15 cellular contexts compared by ENCODE assay signal in genomic region chr2:143030127-143030526, GRCh38.
DNase-seq lines count a peak whose midpoint lies in the region; ATAC-seq and TF ChIP-seq lines count a peak whose summit lies in the region.
"Had no signal": no experiment of that assay in that cellular context is flagged by ENCODE, and none has a peak within 500 bp of the region (broad histone marks: within the 10 kb centered on the region; RNA-seq: fewer than 3 reads in every experiment).

No MANE protein-coding gene starts in this region.

- no peak overlapping the region for H3K27ac ChIP-seq in left lung
- H3K27ac ChIP-seq in dorsolateral prefrontal cortex: no peak overlapping the region

- H3K4me1 ChIP-seq in left lung: peaks cover 0 to 9% of the 10 kb centered on the region in 2 donors

- H3K27me3 Mint-ChIP-seq in activated naive CD4-positive, alpha-beta T cell treated with anti-CD3 and anti-CD28 coated beads, Interleukin-2, amount 10 ng/mL, durations not matched to agents 7 days and 5 days: peaks cover 12% of the 10 kb centered on the region

- no peak overlapping the region for H3K4me3 ChIP-seq in GM12865 (ENCODE audit: low read depth, low read length)
- H3K4me3 ChIP-seq in left lung: no peak overlapping the region
- no peak overlapping the region for H3K4me3 ChIP-seq in dorsolateral prefrontal cortex

- no peak for TF ChIP-seq CTCF in GM12865 (IDR thresholded peaks at IDR 0.05; ENCODE audit: insufficient read depth, low read depth, low read length, missing control alignments)
- no peak for TF ChIP-seq CTCF in left lung (IDR thresholded peaks at IDR 0.05)
- TF ChIP-seq CTCF in dorsolateral prefrontal cortex (IDR thresholded peaks at IDR 0.05 in 54 of 56, conservative IDR thresholded peaks at IDR 0.05 in 2 of 56; ENCODE audit: low read depth in 1 of 56, partially characterized antibody in 56 of 56): no peak

- CTCF ChIA-PET in activated naive CD4-positive, alpha-beta T cell treated with anti-CD3 and anti-CD28 coated beads, Interleukin-2, amount 10 ng/mL, durations not matched to agents 7 days and 5 days (lab: Charles Lee): no interaction called here

- peaks cover 0 to 3% of the 10 kb centered on the region in 2 donors for H3K36me3 ChIP-seq in left lung

- peaks cover 9% of the 10 kb centered on the region for H3K4me1 Mint-ChIP-seq in activated naive CD4-positive, alpha-beta T cell treated with anti-CD3 and anti-CD28 coated beads, Interleukin-2, amount 10 ng/mL, durations not matched to agents 7 days and 5 days
- H3K4me1 Mint-ChIP-seq: brain had no signal

- H3K4me3 Mint-ChIP-seq in activated naive CD4-positive, alpha-beta T cell treated with anti-CD3 and anti-CD28 coated beads, Interleukin-2, amount 10 ng/mL, durations not matched to agents 7 days and 5 days: no peak overlapping the region
- H3K4me3 Mint-ChIP-seq: brain had no signal

- DNase-seq in GM12865 (ENCODE audit: low read depth) (peak; percentile 10), NOMO-1 treated with dmso at 0.1 percent for 144 hours (lab: John Stamatoyannopoulos, UW; ENCODE audit: unreplicated experiment) (peak; percentile 57), left lung (no peak), dorsolateral prefrontal cortex (no peak), HuH-7.5 (ENCODE audit: low spot score) (no peak)
- DNase-seq in activated naive CD4-positive, alpha-beta T cell treated with anti-CD3 and anti-CD28 coated beads, Interleukin-2, amount 10 ng/mL, durations not matched to agents 7 days and 5 days: no peak
- DNase-seq: activated CD4-positive, CD25-positive, alpha-beta regulatory T cell treated with anti-CD3 and anti-CD28 coated beads, Interleukin-2, amount 50 U/mL, for 72 hours; NCI-H526 treated with DMSO at 0.1 percent for 48 hours; posterior cingulate gyrus; stimulated activated CD4-positive, alpha-beta T cell treated with anti-CD3 and anti-CD28 coated beads, Interleukin-1b, Interleukin-23, amount 100 ng/mL, for 48 hours; stimulated activated naive CD4-positive, alpha-beta T cell had no signal

- H3K27ac Mint-ChIP-seq in activated naive CD4-positive, alpha-beta T cell treated with anti-CD3 and anti-CD28 coated beads, Interleukin-2, amount 10 ng/mL, durations not matched to agents 7 days and 5 days: no peak overlapping the region
- H3K27ac Mint-ChIP-seq: activated T-helper 2 cell treated with anti-CD3 and anti-CD28 coated beads, Interferon-gamma antibody, Interleukin-2, Interleukin-4, amounts not matched to agents 10 μg/mL and 5 μg/mL and 100 μg/mL, durations not matched to agents 14 hours and 24 hours and 36 hours; brain had no signal

- H3K9me3 ChIP-seq in left lung: no peaks in the 10 kb centered on the region

- ATAC-seq in HG02642 (IDR thresholded peaks at IDR 0.05; ENCODE audit: poor library complexity, unreplicated experiment) (peak; percentile 37), left lung (peak; percentile 30), HG03025 (IDR thresholded peaks at IDR 0.05; ENCODE audit: low FRiP score, unreplicated experiment) (no peak)

- H3K27me3 ChIP-seq in left lung: peaks cover 4 to 10% of the 10 kb centered on the region in 2 donors
- peaks cover 0 to 13% (median 0%) of the 10 kb centered on the region in 45 donors for H3K27me3 ChIP-seq in dorsolateral prefrontal cortex

- intact Hi-C loops in left lung (cut with DNase I) (no loop called here), dorsolateral prefrontal cortex (cut with DNase I) (loop anchor here in 1 of 2 donors (10.0 kb wide), 1 partner anchor 225 kb away; no protein-coding TSS in a partner anchor)

- no peaks in the 10 kb centered on the region for H3K9me3 Mint-ChIP-seq in activated naive CD4-positive, alpha-beta T cell treated with anti-CD3 and anti-CD28 coated beads, Interleukin-2, amount 10 ng/mL, durations not matched to agents 7 days and 5 days
- H3K9me3 Mint-ChIP-seq: activated T-helper 2 cell treated with anti-CD3 and anti-CD28 coated beads, Interferon-gamma antibody, Interleukin-2, Interleukin-4, amounts not matched to agents 10 μg/mL and 5 μg/mL and 100 μg/mL, durations not matched to agents 14 hours and 24 hours and 36 hours; brain had no signal

- no peaks in the 10 kb centered on the region for H3K36me3 Mint-ChIP-seq in activated naive CD4-positive, alpha-beta T cell treated with anti-CD3 and anti-CD28 coated beads, Interleukin-2, amount 10 ng/mL, durations not matched to agents 7 days and 5 days
- H3K36me3 Mint-ChIP-seq: brain had no signal

Comparison
In these comparisons a context has a peak if more than half of its experiments do, and no peak if none do; other contexts are left out.
1. DNase-seq: peak in GM12865 (single experiment) and NOMO-1 treated with dmso at 0.1 percent for 144 hours (single experiment); none in left lung (0 of 2), dorsolateral prefrontal cortex (0 of 10), activated naive CD4-positive, alpha-beta T cell treated with anti-CD3 and anti-CD28 coated beads, Interleukin-2, amount 10 ng/mL, durations not matched to agents 7 days and 5 days (single experiment) and HuH-7.5 (single experiment).